ENCODE assay signal across 1 cellular context in genomic region chr13:40772765-40773473, GRCh38.
TF ChIP-seq lines count a peak whose summit lies in the region.

No MANE protein-coding gene starts in this region.

TF ChIP-seq in HCT116, 20 proteins besides CTCF, POLR2A, EP300 and RAD21:
- TF ChIP-seq EZH2phosphoT487 (IDR thresholded peaks at IDR 0.05; ENCODE audit: borderline replicate concordance) (no peak), YY1 (IDR thresholded peaks at IDR 0.05; ENCODE audit: extremely low read depth, insufficient replicate concordance, low read depth, low read length) (no peak), SRF (IDR thresholded peaks at IDR 0.05; ENCODE audit: low read depth) (no peak), SIN3A (IDR thresholded peaks at IDR 0.05; ENCODE audit: low read depth) (no peak), TCF7L2 (IDR thresholded peaks at IDR 0.05; ENCODE audit: borderline replicate concordance, extremely low read depth, insufficient read depth, insufficient read length) (no peak), EGR1 (IDR thresholded peaks at IDR 0.05; ENCODE audit: low read depth) (no peak), ZNF274 (IDR thresholded peaks at IDR 0.05; ENCODE audit: low read depth, low read length) (no peak), JUND (IDR thresholded peaks at IDR 0.05) (no peak), ELF1 (IDR thresholded peaks at IDR 0.05; ENCODE audit: borderline replicate concordance, low read depth) (no peak), SP1 (IDR thresholded peaks at IDR 0.05; ENCODE audit: low read depth) (no peak), EZH2 (IDR thresholded peaks at IDR 0.05) (no peak), POLR2AphosphoS5 (IDR thresholded peaks at IDR 0.05; ENCODE audit: low read depth, low read length) (no peak), ZBTB33 (IDR thresholded peaks at IDR 0.05; ENCODE audit: extremely low read depth, insufficient replicate concordance, low read length) (no peak), CEBPB (IDR thresholded peaks at IDR 0.05; ENCODE audit: low read depth) (no peak), ATF3 (IDR thresholded peaks at IDR 0.05) (no peak)
- TF ChIP-seq, protein P1, sequence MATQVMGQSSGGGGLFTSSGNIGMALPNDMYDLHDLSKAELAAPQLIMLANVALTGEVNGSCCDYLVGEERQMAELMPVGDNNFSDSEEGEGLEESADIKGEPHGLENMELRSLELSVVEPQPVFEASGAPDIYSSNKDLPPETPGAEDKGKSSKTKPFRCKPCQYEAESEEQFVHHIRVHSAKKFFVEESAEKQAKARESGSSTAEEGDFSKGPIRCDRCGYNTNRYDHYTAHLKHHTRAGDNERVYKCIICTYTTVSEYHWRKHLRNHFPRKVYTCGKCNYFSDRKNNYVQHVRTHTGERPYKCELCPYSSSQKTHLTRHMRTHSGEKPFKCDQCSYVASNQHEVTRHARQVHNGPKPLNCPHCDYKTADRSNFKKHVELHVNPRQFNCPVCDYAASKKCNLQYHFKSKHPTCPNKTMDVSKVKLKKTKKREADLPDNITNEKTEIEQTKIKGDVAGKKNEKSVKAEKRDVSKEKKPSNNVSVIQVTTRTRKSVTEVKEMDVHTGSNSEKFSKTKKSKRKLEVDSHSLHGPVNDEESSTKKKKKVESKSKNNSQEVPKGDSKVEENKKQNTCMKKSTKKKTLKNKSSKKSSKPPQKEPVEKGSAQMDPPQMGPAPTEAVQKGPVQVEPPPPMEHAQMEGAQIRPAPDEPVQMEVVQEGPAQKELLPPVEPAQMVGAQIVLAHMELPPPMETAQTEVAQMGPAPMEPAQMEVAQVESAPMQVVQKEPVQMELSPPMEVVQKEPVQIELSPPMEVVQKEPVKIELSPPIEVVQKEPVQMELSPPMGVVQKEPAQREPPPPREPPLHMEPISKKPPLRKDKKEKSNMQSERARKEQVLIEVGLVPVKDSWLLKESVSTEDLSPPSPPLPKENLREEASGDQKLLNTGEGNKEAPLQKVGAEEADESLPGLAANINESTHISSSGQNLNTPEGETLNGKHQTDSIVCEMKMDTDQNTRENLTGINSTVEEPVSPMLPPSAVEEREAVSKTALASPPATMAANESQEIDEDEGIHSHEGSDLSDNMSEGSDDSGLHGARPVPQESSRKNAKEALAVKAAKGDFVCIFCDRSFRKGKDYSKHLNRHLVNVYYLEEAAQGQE (IDR thresholded peaks at IDR 0.05; ENCODE audit: low read depth), result no peak
